1 cellular context compared by ENCODE assay signal in genomic region chr6:12730809-12731208, GRCh38. TPM values are rescaled to one million over a fixed set of nuclear protein-coding genes. Genes with fewer than 3 reads are reported as not detected.
"Had no signal": no experiment of that assay in that cellular context is flagged by ENCODE, and none has a peak within 500 bp of the region (broad histone marks: within the 10 kb centered on the region; RNA-seq: fewer than 3 reads in every experiment).

No MANE protein-coding gene starts in this region.

RNA-seq across cellular contexts. Expression of gene PHACTR1, which starts 14.2 kb away (rescaled TPM):
- polyA plus RNA-seq: mammary epithelial cell had no signal
